8 cellular contexts compared by ENCODE assay signal in genomic region chr14:29805415-29806123, GRCh38.
DNase-seq lines count a peak whose midpoint lies in the region; FAIRE-seq lines count a peak whose summit lies in the region.

No MANE protein-coding gene starts in this region.

- H3K79me2 ChIP-seq in ACC112 (ENCODE audit: control insufficient read depth, insufficient read depth, low read length, unreplicated experiment), result peaks cover 4% of the 10 kb centered on the region

- H3K36me3 Mint-ChIP-seq in activated naive CD4-positive, alpha-beta T cell treated with anti-CD3 and anti-CD28 coated beads for 36 hours (ENCODE audit: low read depth), result no peaks in the 10 kb centered on the region

- peak overlapping the region; percentile 54 for H2AFZ ChIP-seq in ACC112 (ENCODE audit: low read length, unreplicated experiment)

- H3K27me3 Mint-ChIP-seq in activated naive CD4-positive, alpha-beta T cell treated with anti-CD3 and anti-CD28 coated beads for 36 hours (ENCODE audit: low read depth), result no peaks in the 10 kb centered on the region

- intact Hi-C loops in activated naive CD4-positive, alpha-beta T cell treated with anti-CD3 and anti-CD28 coated beads for 36 hours (cut with micrococcal nuclease), result no loop called here

- H3K9ac ChIP-seq in adipocyte (ENCODE audit: low read length), result peak overlapping the region; percentile 22

- H3K27ac ChIP-seq in ACC112 (ENCODE audit: low read depth, low read length), result peak overlapping the region; percentile 73

- CTCF ChIA-PET in activated naive CD4-positive, alpha-beta T cell treated with anti-CD3 and anti-CD28 coated beads for 36 hours (lab: Charles Lee), result no interaction called here

- FAIRE-seq in islet of Langerhans (lab: Jason Lieb, UNC), result peak; percentile 92

- H3K9me3 ChIP-seq in adipocyte (ENCODE audit: control insufficient read depth, low read length), result no peaks in the 10 kb centered on the region

- H3K4me1 ChIP-seq in ACC112 (ENCODE audit: control insufficient read depth, insufficient read depth, low read length, unreplicated experiment) (peaks cover 14% of the 10 kb centered on the region), adipocyte (ENCODE audit: control insufficient read depth, insufficient read depth, low read length) (peaks cover 21% of the 10 kb centered on the region)

- no peak overlapping the region for H3K4me3 Mint-ChIP-seq in activated naive CD4-positive, alpha-beta T cell treated with anti-CD3 and anti-CD28 coated beads for 36 hours

- H3K36me3 ChIP-seq in ACC112 (ENCODE audit: insufficient read depth, low read length), result no peaks in the 10 kb centered on the region
- H3K36me3 ChIP-seq in adipocyte (ENCODE audit: control insufficient read depth, insufficient read depth, low read length, severe bottlenecking), result no peaks in the 10 kb centered on the region

- peak overlapping the region; percentile 45; the same call in 1 of the 2 replicates for H3K4me3 ChIP-seq in ACC112 (ENCODE audit: low read depth, low read length)
- H3K4me3 ChIP-seq in adipocyte (ENCODE audit: low read length), result peak overlapping the region; percentile 57

- H3K4me1 Mint-ChIP-seq in activated naive CD4-positive, alpha-beta T cell treated with anti-CD3 and anti-CD28 coated beads for 36 hours (ENCODE audit: low read depth), result no peaks in the 10 kb centered on the region

- DNase-seq in HS-27A (ENCODE audit: low read depth), result peak; percentile 57
- peak; percentile 94 for DNase-seq in adipocyte (ENCODE audit: low read depth)
- no peak for DNase-seq in activated effector memory CD4-positive, alpha-beta T cell treated with Interleukin-2 at 50 U/mL for 16 hours
- DNase-seq in activated naive CD4-positive, alpha-beta T cell treated with anti-CD3 and anti-CD28 coated beads for 36 hours, result no peak
- no peak for DNase-seq in midbrain (lab: John Stamatoyannopoulos, UW)
- no peak for DNase-seq in DMS114 treated with DMSO at 0.1 percent for 48 hours (lab: John Stamatoyannopoulos, UW; ENCODE audit: unreplicated experiment)

- H3K27me3 ChIP-seq in ACC112 (ENCODE audit: insufficient read depth, low read length) (no peaks in the 10 kb centered on the region), adipocyte (replicated peaks; ENCODE audit: control insufficient read depth, insufficient read depth, low read length) (no peaks in the 10 kb centered on the region)

- no peak overlapping the region for H3K27ac Mint-ChIP-seq in activated naive CD4-positive, alpha-beta T cell treated with anti-CD3 and anti-CD28 coated beads for 36 hours

- peaks cover 3% of the 10 kb centered on the region for H3K9me3 Mint-ChIP-seq in activated naive CD4-positive, alpha-beta T cell treated with anti-CD3 and anti-CD28 coated beads for 36 hours

Comparison
In these comparisons a context has a peak if more than half of its experiments do, and no peak if none do; other contexts are left out.
1. DNase-seq: peak in HS-27A (single experiment) and adipocyte (single experiment); none in activated effector memory CD4-positive, alpha-beta T cell treated with Interleukin-2 at 50 U/mL for 16 hours (single experiment), activated naive CD4-positive, alpha-beta T cell treated with anti-CD3 and anti-CD28 coated beads for 36 hours (single experiment), midbrain (single experiment) and DMS114 treated with DMSO at 0.1 percent for 48 hours (single experiment).